Comparison of ENCODE assay signal across 1 cellular context in the genomic region with DNA sequence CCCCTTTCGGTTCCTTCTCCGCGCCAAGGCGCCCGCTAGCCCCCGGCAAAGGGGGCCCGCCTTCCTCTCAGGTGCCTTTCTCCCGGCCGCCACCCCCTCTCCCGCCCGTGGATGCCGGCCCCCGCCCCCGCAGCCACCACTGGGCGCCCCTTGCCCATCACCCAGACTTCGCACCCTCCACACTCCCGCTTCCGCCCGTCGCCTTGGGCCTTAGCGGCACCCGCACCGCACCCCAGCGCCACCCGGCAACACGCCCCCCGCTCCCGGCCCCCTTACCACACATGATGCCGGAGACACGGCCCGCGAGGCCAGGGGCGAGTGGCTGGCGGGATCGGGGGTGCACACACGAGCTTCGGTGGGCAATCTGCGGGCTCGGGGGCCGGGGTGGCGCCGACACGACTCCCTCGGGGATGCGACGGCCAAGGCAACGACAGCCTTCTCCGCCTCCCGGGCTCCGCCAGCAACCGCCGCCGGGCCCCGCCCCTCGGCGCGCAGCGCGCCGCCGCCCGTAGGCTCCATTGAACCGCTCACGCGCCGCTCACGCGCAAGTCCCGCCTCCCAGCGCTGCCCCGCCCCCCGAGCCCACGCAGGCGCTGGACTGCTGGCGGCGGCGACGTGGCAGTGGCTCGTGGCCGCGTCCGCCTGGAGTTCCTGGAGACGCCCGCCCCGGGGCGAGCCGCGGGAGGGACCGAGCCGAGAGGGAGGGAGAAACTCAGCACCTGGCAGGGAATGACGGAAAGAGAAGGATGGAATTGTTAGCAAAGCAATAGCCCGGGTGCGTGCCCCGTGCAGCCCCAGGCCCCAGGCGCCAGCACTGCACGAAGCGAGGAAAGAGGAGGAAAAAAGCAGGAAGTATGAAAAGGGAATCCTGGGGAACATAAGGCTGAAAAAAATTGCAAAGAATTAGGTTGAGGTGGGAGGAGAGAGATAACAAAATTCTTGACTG.
A peak's percentile ranks its signal among the peaks of the same experiment; 100 is the strongest.
TF ChIP-seq lines count a peak whose summit lies in the region.

GFPT1 (minus strand) TSS at position 439 of the 946 bp plus-strand sequence; CDS start at position 283, 156 bp downstream.

TF ChIP-seq in HepG2, 621 proteins besides CTCF, POLR2A, EP300 and RAD21 (continued from another document and continues in another):
- peak; percentile 45; the same call in 1 of the 2 replicates for TF ChIP-seq ZHX2 (IDR thresholded peaks at IDR 0.05; ENCODE audit: low read depth)
- TF ChIP-seq ZHX2 (CRISPR knock-in tag; IDR thresholded peaks at IDR 0.05; ENCODE audit: borderline replicate concordance) = peak; percentile 62; the same call in 1 of the 2 replicates
- TF ChIP-seq BATF2 (CRISPR knock-in tag; IDR thresholded peaks at IDR 0.05) = peak; percentile 95
- peak; percentile 89; the same call in 1 of the 2 replicates for TF ChIP-seq ZNF160 (CRISPR knock-in tag; IDR thresholded peaks at IDR 0.05)
- TF ChIP-seq, protein P1, sequence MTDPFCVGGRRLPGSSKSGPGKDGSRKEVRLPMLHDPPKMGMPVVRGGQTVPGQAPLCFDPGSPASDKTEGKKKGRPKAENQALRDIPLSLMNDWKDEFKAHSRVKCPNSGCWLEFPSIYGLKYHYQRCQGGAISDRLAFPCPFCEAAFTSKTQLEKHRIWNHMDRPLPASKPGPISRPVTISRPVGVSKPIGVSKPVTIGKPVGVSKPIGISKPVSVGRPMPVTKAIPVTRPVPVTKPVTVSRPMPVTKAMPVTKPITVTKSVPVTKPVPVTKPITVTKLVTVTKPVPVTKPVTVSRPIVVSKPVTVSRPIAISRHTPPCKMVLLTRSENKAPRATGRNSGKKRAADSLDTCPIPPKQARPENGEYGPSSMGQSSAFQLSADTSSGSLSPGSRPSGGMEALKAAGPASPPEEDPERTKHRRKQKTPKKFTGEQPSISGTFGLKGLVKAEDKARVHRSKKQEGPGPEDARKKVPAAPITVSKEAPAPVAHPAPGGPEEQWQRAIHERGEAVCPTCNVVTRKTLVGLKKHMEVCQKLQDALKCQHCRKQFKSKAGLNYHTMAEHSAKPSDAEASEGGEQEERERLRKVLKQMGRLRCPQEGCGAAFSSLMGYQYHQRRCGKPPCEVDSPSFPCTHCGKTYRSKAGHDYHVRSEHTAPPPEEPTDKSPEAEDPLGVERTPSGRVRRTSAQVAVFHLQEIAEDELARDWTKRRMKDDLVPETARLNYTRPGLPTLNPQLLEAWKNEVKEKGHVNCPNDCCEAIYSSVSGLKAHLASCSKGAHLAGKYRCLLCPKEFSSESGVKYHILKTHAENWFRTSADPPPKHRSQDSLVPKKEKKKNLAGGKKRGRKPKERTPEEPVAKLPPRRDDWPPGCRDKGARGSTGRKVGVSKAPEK (CRISPR knock-in tag; IDR thresholded peaks at IDR 0.05; ENCODE audit: borderline replicate concordance) = no peak
- TF ChIP-seq SNAPC5 (CRISPR knock-in tag; IDR thresholded peaks at IDR 0.05; ENCODE audit: borderline replicate concordance) = peak; percentile 92
- TF ChIP-seq FOXA3 (CRISPR knock-in tag; IDR thresholded peaks at IDR 0.05) = peak; percentile 37; the same call in 1 of the 2 replicates
- TF ChIP-seq TFDP2 (CRISPR knock-in tag; IDR thresholded peaks at IDR 0.05) = peak; percentile 88
- TF ChIP-seq FOXP1 (IDR thresholded peaks at IDR 0.05) = no peak
- no peak for TF ChIP-seq FOXP1 (CRISPR knock-in tag; IDR thresholded peaks at IDR 0.05)
- no peak for TF ChIP-seq SP1 (IDR thresholded peaks at IDR 0.05)
- TF ChIP-seq SP1 (CRISPR knock-in tag; IDR thresholded peaks at IDR 0.05) = peak; percentile 96
- peak; percentile 94 for TF ChIP-seq HOXA5 (CRISPR knock-in tag; IDR thresholded peaks at IDR 0.05)
- peak; percentile 55; the same call in 1 of the 2 replicates for TF ChIP-seq KLF15 (CRISPR knock-in tag; IDR thresholded peaks at IDR 0.05; ENCODE audit: borderline replicate concordance)
- TF ChIP-seq ZEB1 (IDR thresholded peaks at IDR 0.05; ENCODE audit: insufficient replicate concordance, low read depth) = peak; percentile 56
- peak; percentile 93 for TF ChIP-seq ZSCAN31 (CRISPR knock-in tag; IDR thresholded peaks at IDR 0.05; ENCODE audit: low read depth)
- 0 out of 2 replicates have a peak, but pooled peaks have one; percentile 49 for TF ChIP-seq ZNF367 (CRISPR knock-in tag; IDR thresholded peaks at IDR 0.05; ENCODE audit: borderline replicate concordance)
- TF ChIP-seq RBM39 (IDR thresholded peaks at IDR 0.05; ENCODE audit: low read depth, low read length, poor library complexity, severe bottlenecking) = peak; percentile 38
- TF ChIP-seq ISL2 (CRISPR knock-in tag; IDR thresholded peaks at IDR 0.05) = peak; percentile 71; the same call in 1 of the 2 replicates
- TF ChIP-seq MED8 (CRISPR knock-in tag; IDR thresholded peaks at IDR 0.05; ENCODE audit: insufficient replicate concordance) = no peak
- peak; percentile 93 for TF ChIP-seq REL (CRISPR knock-in tag; conservative IDR thresholded peaks at IDR 0.05)
- TF ChIP-seq ZNF816 (CRISPR knock-in tag; IDR thresholded peaks at IDR 0.05; ENCODE audit: borderline replicate concordance) = peak; percentile 78; the same call in 1 of the 2 replicates
- TF ChIP-seq SATB2 (CRISPR knock-in tag; IDR thresholded peaks at IDR 0.05) = peak; percentile 18; the same call in 1 of the 2 replicates
- TF ChIP-seq ZNF775 (CRISPR knock-in tag; IDR thresholded peaks at IDR 0.05; ENCODE audit: borderline replicate concordance) = peak; percentile 63; the same call in 1 of the 2 replicates
- no peak for TF ChIP-seq ZMAT5 (CRISPR knock-in tag; IDR thresholded peaks at IDR 0.05; ENCODE audit: borderline replicate concordance, low read depth)
- TF ChIP-seq HNF4A (CRISPR knock-in tag; IDR thresholded peaks at IDR 0.05) = no peak
- peak; percentile 61 for TF ChIP-seq SRSF1 (optimal IDR thresholded peaks at IDR 0.05; ENCODE audit: low read depth, low read length)
- peak; percentile 49 for TF ChIP-seq ZMYM3 (CRISPR knock-in tag; IDR thresholded peaks at IDR 0.05)
- no peak for TF ChIP-seq KAT2B (IDR thresholded peaks at IDR 0.05; ENCODE audit: borderline replicate concordance, low read depth, low read length)
- TF ChIP-seq ZNF251 (CRISPR knock-in tag; IDR thresholded peaks at IDR 0.05) = no peak
- TF ChIP-seq GTF3A (CRISPR knock-in tag; conservative IDR thresholded peaks at IDR 0.05) = no peak
- TF ChIP-seq PLSCR1 (CRISPR knock-in tag; IDR thresholded peaks at IDR 0.05; ENCODE audit: borderline replicate concordance) = no peak
- TF ChIP-seq RCOR2 (CRISPR knock-in tag; IDR thresholded peaks at IDR 0.05) = no peak
- TF ChIP-seq PAWR (CRISPR knock-in tag; IDR thresholded peaks at IDR 0.05; ENCODE audit: borderline replicate concordance) = peak; percentile 41; the same call in 1 of the 2 replicates
- peak; percentile 74 for TF ChIP-seq PHF21A (CRISPR knock-in tag; IDR thresholded peaks at IDR 0.05)
- TF ChIP-seq REPIN1 (CRISPR knock-in tag; IDR thresholded peaks at IDR 0.05; ENCODE audit: borderline replicate concordance, low read depth) = peak; percentile 92
- TF ChIP-seq, protein P2, sequence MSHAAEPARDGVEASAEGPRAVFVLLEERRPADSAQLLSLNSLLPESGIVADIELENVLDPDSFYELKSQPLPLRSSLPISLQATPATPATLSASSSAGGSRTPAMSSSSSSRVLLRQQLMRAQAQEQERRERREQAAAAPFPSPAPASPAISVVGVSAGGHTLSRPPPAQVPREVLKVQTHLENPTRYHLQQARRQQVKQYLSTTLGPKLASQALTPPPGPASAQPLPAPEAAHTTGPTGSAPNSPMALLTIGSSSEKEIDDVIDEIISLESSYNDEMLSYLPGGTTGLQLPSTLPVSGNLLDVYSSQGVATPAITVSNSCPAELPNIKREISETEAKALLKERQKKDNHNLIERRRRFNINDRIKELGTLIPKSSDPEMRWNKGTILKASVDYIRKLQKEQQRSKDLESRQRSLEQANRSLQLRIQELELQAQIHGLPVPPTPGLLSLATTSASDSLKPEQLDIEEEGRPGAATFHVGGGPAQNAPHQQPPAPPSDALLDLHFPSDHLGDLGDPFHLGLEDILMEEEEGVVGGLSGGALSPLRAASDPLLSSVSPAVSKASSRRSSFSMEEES (CRISPR knock-in tag; IDR thresholded peaks at IDR 0.05) = peak; percentile 59; the same call in 1 of the 2 replicates
- TF ChIP-seq ZKSCAN1 (IDR thresholded peaks at IDR 0.05; ENCODE audit: low read length) = no peak
- TF ChIP-seq CEBPG (CRISPR knock-in tag; IDR thresholded peaks at IDR 0.05) = no peak; the same call in 1 of the 2 replicates
- TF ChIP-seq, protein P3, sequence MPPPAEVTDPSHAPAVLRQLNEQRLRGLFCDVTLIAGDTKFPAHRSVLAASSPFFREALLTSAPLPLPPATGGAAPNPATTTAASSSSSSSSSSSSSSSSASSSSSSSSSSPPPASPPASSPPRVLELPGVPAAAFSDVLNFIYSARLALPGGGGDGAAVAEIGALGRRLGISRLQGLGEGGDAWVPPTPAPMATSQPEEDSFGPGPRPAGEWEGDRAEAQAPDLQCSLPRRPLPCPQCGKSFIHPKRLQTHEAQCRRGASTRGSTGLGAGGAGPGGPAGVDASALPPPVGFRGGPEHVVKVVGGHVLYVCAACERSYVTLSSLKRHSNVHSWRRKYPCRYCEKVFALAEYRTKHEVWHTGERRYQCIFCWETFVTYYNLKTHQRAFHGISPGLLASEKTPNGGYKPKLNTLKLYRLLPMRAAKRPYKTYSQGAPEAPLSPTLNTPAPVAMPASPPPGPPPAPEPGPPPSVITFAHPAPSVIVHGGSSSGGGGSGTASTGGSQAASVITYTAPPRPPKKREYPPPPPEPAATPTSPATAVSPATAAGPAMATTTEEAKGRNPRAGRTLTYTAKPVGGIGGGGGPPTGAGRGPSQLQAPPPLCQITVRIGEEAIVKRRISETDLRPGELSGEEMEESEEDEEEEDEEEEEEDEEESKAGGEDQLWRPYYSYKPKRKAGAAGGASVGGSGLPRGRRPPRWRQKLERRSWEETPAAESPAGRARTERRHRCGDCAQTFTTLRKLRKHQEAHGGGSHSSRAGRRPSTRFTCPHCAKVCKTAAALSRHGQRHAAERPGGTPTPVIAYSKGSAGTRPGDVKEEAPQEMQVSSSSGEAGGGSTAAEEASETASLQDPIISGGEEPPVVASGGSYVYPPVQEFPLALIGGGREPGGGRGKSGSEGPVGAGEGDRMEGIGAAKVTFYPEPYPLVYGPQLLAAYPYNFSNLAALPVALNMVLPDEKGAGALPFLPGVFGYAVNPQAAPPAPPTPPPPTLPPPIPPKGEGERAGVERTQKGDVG (CRISPR knock-in tag; IDR thresholded peaks at IDR 0.05; ENCODE audit: borderline replicate concordance) = peak; percentile 87
